Comparison of ENCODE assay signal across 8 cellular contexts in genomic region chr19:49057636-49058234, GRCh38. TPM values are rescaled to one million over a fixed set of nuclear protein-coding genes. Genes with fewer than 3 reads are reported as not detected.
A peak's percentile ranks its signal among the peaks of the same experiment; 100 is the strongest.
DNase-seq lines count a peak whose midpoint lies in the region; ATAC-seq and TF ChIP-seq lines count a peak whose summit lies in the region.

CGB7 (minus strand) TSS chr19:49057749; CDS start chr19:49055375, 2,374 bp downstream.

- H3K36me3 Mint-ChIP-seq in activated CD4-positive, alpha-beta memory T cell treated with anti-CD3 and anti-CD28 coated beads, Interleukin-2, amount 10 ng/mL, durations not matched to agents 7 days and 5 days (ENCODE audit: low read depth), result no peaks in the 10 kb centered on the region

- H3K9me3 Mint-ChIP-seq in activated CD4-positive, alpha-beta memory T cell treated with anti-CD3 and anti-CD28 coated beads, Interleukin-2, amount 10 ng/mL, durations not matched to agents 7 days and 5 days, result no peaks in the 10 kb centered on the region

- no peak within 1 kb of the TSS for H3K27ac ChIP-seq in mucosa of rectum (ENCODE audit: low read depth in 2 of 2, low read length in 2 of 2)
- no peak within 1 kb of the TSS for H3K27ac ChIP-seq in tibial artery

- H3K4me3 ChIP-seq in AG10803 (ENCODE audit: low read length) (peak within 1 kb of the TSS; percentile 65), mucosa of rectum (ENCODE audit: low read length in 2 of 2) (peak within 1 kb of the TSS; percentile 59 to 65), tibial artery (peak within 1 kb of the TSS; percentile 48 to 64)

- TF ChIP-seq CTCF in AG10803 (conservative IDR thresholded peaks at IDR 0.05; ENCODE audit: low read length), result no peak
- TF ChIP-seq CTCF in tibial artery (IDR thresholded peaks at IDR 0.05), result no peak

- H3K4me3 Mint-ChIP-seq in activated CD4-positive, alpha-beta memory T cell treated with anti-CD3 and anti-CD28 coated beads, Interleukin-2, amount 10 ng/mL, durations not matched to agents 7 days and 5 days, result peak within 1 kb of the TSS; percentile 62

- H3K27ac Mint-ChIP-seq in activated CD4-positive, alpha-beta memory T cell treated with anti-CD3 and anti-CD28 coated beads, Interleukin-2, amount 10 ng/mL, durations not matched to agents 7 days and 5 days, result no peak within 1 kb of the TSS

- ATAC-seq in esophagus mucosa (peak; percentile 53), HG03469 (IDR thresholded peaks at IDR 0.05; ENCODE audit: unreplicated experiment) (no peak)

- POLR2A ChIA-PET in activated CD4-positive, alpha-beta memory T cell treated with anti-CD3 and anti-CD28 coated beads, Interleukin-2, amount 10 ng/mL, durations not matched to agents 7 days and 5 days (lab: Charles Lee), result no interaction called here

- peak within 1 kb of the TSS in 1 of 2 donors; percentile 19 for H3K9ac ChIP-seq in mucosa of rectum (ENCODE audit: low read depth in 1 of 2, low read length in 2 of 2)

- H3K27me3 ChIP-seq in mucosa of rectum (ENCODE audit: control insufficient read depth in 2 of 2, insufficient read depth in 2 of 2, low read length in 2 of 2) (peaks cover 18 to 24% of the 10 kb centered on the region in 2 donors), tibial artery (peaks cover 0 to 42% of the 10 kb centered on the region in 2 donors)

- intact Hi-C loops in tibial artery (cut with DNase I; ENCODE audit: low total_unique reads), result no loop called here

- CTCF ChIA-PET in activated CD4-positive, alpha-beta memory T cell treated with anti-CD3 and anti-CD28 coated beads, Interleukin-2, amount 10 ng/mL, durations not matched to agents 7 days and 5 days (lab: Charles Lee), result interaction anchor here (0.6 to 1.4 kb wide), 2 partner anchors 65 to 224 kb away, joined by 3 to 4 read pairs; no protein-coding TSS in a partner anchor

- no peaks in the 10 kb centered on the region for H3K36me3 ChIP-seq in mucosa of rectum (ENCODE audit: control insufficient read depth in 2 of 2, insufficient read depth in 2 of 2, low read length in 2 of 2)
- H3K36me3 ChIP-seq in tibial artery, result no peaks in the 10 kb centered on the region

- DNase-seq in AG10803 (ENCODE audit: low read depth) (peak; percentile 56), HuH-7 (ENCODE audit: low spot score) (peak; percentile 85), tibial artery (peak; percentile 64 to 80), NCI-H2171 treated with DMSO at 0.1 percent for 48 hours (lab: John Stamatoyannopoulos, UW) (no peak)
- DNase-seq in activated CD4-positive, alpha-beta memory T cell treated with anti-CD3 and anti-CD28 coated beads, Interleukin-2, amount 10 ng/mL, durations not matched to agents 7 days and 5 days, result peak; percentile 46

- H3K4me1 Mint-ChIP-seq in activated CD4-positive, alpha-beta memory T cell treated with anti-CD3 and anti-CD28 coated beads, Interleukin-2, amount 10 ng/mL, durations not matched to agents 7 days and 5 days, result peaks cover 23% of the 10 kb centered on the region

- no peaks in the 10 kb centered on the region for H3K9me3 ChIP-seq in mucosa of rectum (ENCODE audit: control insufficient read depth in 2 of 2, low read length in 2 of 2)
- H3K9me3 ChIP-seq in tibial artery, result no peaks in the 10 kb centered on the region

- peaks cover 52% of the 10 kb centered on the region for H3K27me3 Mint-ChIP-seq in activated CD4-positive, alpha-beta memory T cell treated with anti-CD3 and anti-CD28 coated beads, Interleukin-2, amount 10 ng/mL, durations not matched to agents 7 days and 5 days

- peaks cover 11 to 20% of the 10 kb centered on the region in 2 donors for H3K4me1 ChIP-seq in mucosa of rectum (ENCODE audit: control insufficient read depth in 2 of 2, insufficient read depth in 2 of 2, low read length in 2 of 2)
- peaks cover 0 to 28% (median 20%) of the 10 kb centered on the region in 4 donors for H3K4me1 ChIP-seq in tibial artery

RNA-seq across cellular contexts. Expression of gene CGB7, which starts in this region (rescaled TPM):
- total RNA-seq in activated CD4-positive, alpha-beta memory T cell treated with anti-CD3 and anti-CD28 coated beads, Interleukin-2, amount 10 ng/mL, durations not matched to agents 7 days and 5 days, result not detected
- 0.52 TPM for total RNA-seq in esophagus mucosa

Comparison
In these comparisons a context has a peak if more than half of its experiments do, and no peak if none do; other contexts are left out.
1. Peak in DNase-seq in activated CD4-positive, alpha-beta memory T cell treated with anti-CD3 and anti-CD28 coated beads, Interleukin-2, amount 10 ng/mL, durations not matched to agents 7 days and 5 days; RNA of the gene not detected or under 1 TPM.
2. Peak in ATAC-seq in esophagus mucosa; RNA of the gene not detected or under 1 TPM.